13 cellular contexts compared by ENCODE assay signal in genomic region chr11:27200779-27201453, GRCh38.
A peak's percentile ranks its signal among the peaks of the same experiment; 100 is the strongest.
DNase-seq lines count a peak whose midpoint lies in the region; ATAC-seq and TF ChIP-seq lines count a peak whose summit lies in the region.
"Had no signal": no experiment of that assay in that cellular context is flagged by ENCODE, and none has a peak within 500 bp of the region (broad histone marks: within the 10 kb centered on the region; RNA-seq: fewer than 3 reads in every experiment).

No MANE protein-coding gene starts in this region.

- 96 to 100% methylated on average over 1 of the region's 1 CpG for WGBS in heart right ventricle, 2 donors
- WGBS in body of pancreas, 2 donors = 90 to 91% methylated on average over 1 of the region's 1 CpG
- WGBS in ovary, 3 donors = 97 to 98% (median 97%) methylated on average over 1 of the region's 1 CpG

- peak overlapping the region in 6 of 10 donors; percentile 51 to 78 (median 57) for H3K27ac ChIP-seq in heart right ventricle
- peak overlapping the region; percentile 46 to 76 (median 72) for H3K27ac ChIP-seq in body of pancreas
- H3K27ac ChIP-seq in ovary = peak overlapping the region; percentile 11 to 70
- peak overlapping the region; percentile 52 for H3K27ac ChIP-seq in vagina
- H3K27ac ChIP-seq in caudate nucleus (ENCODE audit: low read depth, low read length) = no peak overlapping the region
- H3K27ac ChIP-seq: thoracic aorta had no signal

- TF ChIP-seq CTCF in heart right ventricle (IDR thresholded peaks at IDR 0.05) (no peak), body of pancreas (IDR thresholded peaks at IDR 0.05) (no peak), ovary (IDR thresholded peaks at IDR 0.05) (no peak), vagina (IDR thresholded peaks at IDR 0.05) (no peak)

- intact Hi-C loops in heart right ventricle (cut with DNase I) = no loop called here
- intact Hi-C loops in Right ventricle myocardium superior (cut with DNase I) = no loop called here
- intact Hi-C loops in body of pancreas (cut with DNase I) = no loop called here
- intact Hi-C loops in ovary (cut with DNase I) = no loop called here
- intact Hi-C loops in vagina (cut with DNase I) = no loop called here

- H3K4me3 ChIP-seq in heart right ventricle = no peak overlapping the region
- H3K4me3 ChIP-seq in body of pancreas = no peak overlapping the region
- H3K4me3 ChIP-seq in ovary = no peak overlapping the region
- H3K4me3 ChIP-seq in vagina = no peak overlapping the region
- H3K4me3 ChIP-seq: thoracic aorta had no signal

- ATAC-seq in heart right ventricle (peak in 3 of 8 donors; percentile 32 to 46 (median 44)), Right ventricle myocardium superior (ENCODE audit: poor library complexity) (no peak), body of pancreas (no peak), GM21360 (IDR thresholded peaks at IDR 0.05; ENCODE audit: unreplicated experiment) (no peak)
- ATAC-seq: natural killer cell treated with Interleukin-12 subunit alpha and Interleukin-12 subunit beta and Interleukin-15 and Interleukin-18, amount 100 ng/mL, for 72 hours had no signal

- H3K9me3 ChIP-seq in heart right ventricle = no peaks in the 10 kb centered on the region
- no peaks in the 10 kb centered on the region for H3K9me3 ChIP-seq in body of pancreas
- no peaks in the 10 kb centered on the region for H3K9me3 ChIP-seq in ovary
- no peaks in the 10 kb centered on the region for H3K9me3 ChIP-seq in vagina
- H3K9me3 ChIP-seq: thoracic aorta had no signal

- TF ChIP-seq POLR2A in body of pancreas (IDR thresholded peaks at IDR 0.05) (no peak), ovary (IDR thresholded peaks at IDR 0.05) (no peak), vagina (IDR thresholded peaks at IDR 0.05) (no peak)

- no peak for TF ChIP-seq EP300 in ovary (IDR thresholded peaks at IDR 0.05)

- H3K36me3 ChIP-seq in heart right ventricle (no peaks in the 10 kb centered on the region), body of pancreas (replicated peaks in 1 of 2; ENCODE audit: insufficient read depth in 1 of 2, low read depth in 2 of 2) (no peaks in the 10 kb centered on the region), ovary (no peaks in the 10 kb centered on the region), vagina (no peaks in the 10 kb centered on the region)
- H3K36me3 ChIP-seq: thoracic aorta had no signal

- DNase-seq in heart right ventricle (no peak), Right ventricle myocardium superior (no peak), body of pancreas (no peak), ovary (no peak), vagina (ENCODE audit: extremely low spot score in 2 of 2) (no peak), NCI-H1092 treated with DMSO at 0.1 percent for 48 hours (lab: John Stamatoyannopoulos, UW) (no peak), caudate nucleus (lab: John Stamatoyannopoulos, UW) (no peak)
- DNase-seq: activated effector memory CD4-positive, alpha-beta T cell treated with Interleukin-2 at 50 U/mL for 16 hours; head of caudate nucleus; T1000 had no signal

- H3K4me1 ChIP-seq in heart right ventricle (peaks cover 0 to 22% (median 14%) of the 10 kb centered on the region in 9 donors), body of pancreas (peaks cover 38% of the 10 kb centered on the region), ovary (ENCODE audit: insufficient read depth) (peaks cover 17% of the 10 kb centered on the region), vagina (peaks cover 45% of the 10 kb centered on the region)

- H3K27me3 ChIP-seq in heart right ventricle (no peaks in the 10 kb centered on the region), body of pancreas (no peaks in the 10 kb centered on the region), ovary (no peaks in the 10 kb centered on the region), vagina (no peaks in the 10 kb centered on the region)
